In the genomic region with DNA sequence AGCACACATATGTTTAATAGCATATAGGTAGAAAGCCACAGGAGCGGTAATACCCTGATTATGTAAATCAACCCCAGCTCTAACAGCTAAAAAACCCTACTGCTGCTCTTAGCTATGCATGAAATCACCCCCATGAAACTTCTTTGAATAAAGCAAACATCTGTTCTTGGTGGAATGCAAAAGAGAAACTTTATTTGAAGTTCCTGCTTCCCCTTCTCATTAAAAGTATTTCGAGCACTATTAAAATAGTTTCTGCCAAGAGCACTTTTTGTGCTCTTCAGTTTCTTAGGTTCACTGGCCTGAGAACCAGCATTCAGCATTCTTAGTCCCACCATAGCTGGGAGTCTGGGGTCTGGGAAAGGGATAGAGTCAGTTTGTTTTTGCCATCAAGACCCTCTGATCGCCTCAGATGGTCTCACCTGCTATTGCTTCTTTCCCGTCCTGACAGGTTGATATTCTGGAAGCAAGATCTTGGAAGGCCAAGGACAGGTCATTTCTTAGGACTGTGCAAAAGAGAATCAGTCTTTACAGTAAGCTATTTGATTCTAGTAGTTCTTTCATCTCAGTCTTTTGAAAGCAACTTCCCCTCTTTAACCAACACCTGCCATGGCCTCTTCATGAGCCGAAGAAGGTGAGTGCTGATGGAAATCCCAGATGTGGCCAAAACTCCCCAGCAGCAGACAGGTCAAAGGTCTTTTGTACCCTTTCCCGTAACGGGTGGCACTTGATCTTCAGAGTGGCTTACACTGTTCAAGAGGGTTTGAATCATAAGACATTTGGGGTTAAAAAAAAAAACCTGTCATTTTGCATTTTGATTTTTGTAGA, we compare ENCODE assay signal across 9 cellular contexts.
DNase-seq lines count a peak whose midpoint lies in the region; ATAC-seq and TF ChIP-seq lines count a peak whose summit lies in the region.
"Had no signal": no experiment of that assay in that cellular context is flagged by ENCODE, and none has a peak within 500 bp of the region (broad histone marks: within the 10 kb centered on the region; RNA-seq: fewer than 3 reads in every experiment).

No MANE protein-coding gene starts in this region.

- intact Hi-C loops in upper lobe of right lung (cut with DNase I), result no loop called here

- peak; percentile 39 for DNase-seq in stimulated activated CD4-positive, alpha-beta T cell treated with anti-CD3 and anti-CD28 coated beads, Interleukin-1b, Interleukin-23, amount 100 ng/mL, for 48 hours
- DNase-seq in stimulated activated CD4-positive, alpha-beta T cell treated with anti-CD3 and anti-CD28 coated beads, Interleukin-12 subunit alpha, Interleukin-12 subunit beta, amount 100 ng/mL, for 4 hours, result no peak
- DNase-seq in NAMALWA (ENCODE audit: low spot score) (peak; percentile 90), upper lobe of right lung (no peak), SKM-1 treated with dmso at 0.1 percent for 144 hours (lab: John Stamatoyannopoulos, UW; ENCODE audit: unreplicated experiment) (no peak), mucosa of gallbladder (ENCODE audit: low spot score) (no peak), NCI-H2107 (lab: John Stamatoyannopoulos, UW) (no peak)
- DNase-seq: SK-N-SH had no signal

- H3K4me1 ChIP-seq in upper lobe of right lung, result peaks cover 17% of the 10 kb centered on the region

- no peak for TF ChIP-seq CTCF in upper lobe of right lung (IDR thresholded peaks at IDR 0.05)

- H3K9me3 ChIP-seq in upper lobe of right lung, result no peaks in the 10 kb centered on the region
- H3K9me3 ChIP-seq: SK-N-SH had no signal

- H3K27me3 ChIP-seq in upper lobe of right lung, result no peaks in the 10 kb centered on the region

- no peaks in the 10 kb centered on the region for H3K36me3 ChIP-seq in upper lobe of right lung

- H3K4me3 ChIP-seq in upper lobe of right lung, result no peak overlapping the region

- H3K27ac ChIP-seq in upper lobe of right lung, result peak overlapping the region; percentile 44

- ATAC-seq in HG02798 (IDR thresholded peaks at IDR 0.05; ENCODE audit: poor library complexity, unreplicated experiment) (peak; percentile 82), upper lobe of right lung (peak; percentile 59)

Comparison
In these comparisons a context has a peak if more than half of its experiments do, and no peak if none do; other contexts are left out.
1. DNase-seq: peak in stimulated activated CD4-positive, alpha-beta T cell treated with anti-CD3 and anti-CD28 coated beads, Interleukin-1b, Interleukin-23, amount 100 ng/mL, for 48 hours (single experiment) and NAMALWA (single experiment); none in stimulated activated CD4-positive, alpha-beta T cell treated with anti-CD3 and anti-CD28 coated beads, Interleukin-12 subunit alpha, Interleukin-12 subunit beta, amount 100 ng/mL, for 4 hours (single experiment), upper lobe of right lung (single experiment), SKM-1 treated with dmso at 0.1 percent for 144 hours (single experiment), mucosa of gallbladder (single experiment) and NCI-H2107 (single experiment).